In the genomic region with DNA sequence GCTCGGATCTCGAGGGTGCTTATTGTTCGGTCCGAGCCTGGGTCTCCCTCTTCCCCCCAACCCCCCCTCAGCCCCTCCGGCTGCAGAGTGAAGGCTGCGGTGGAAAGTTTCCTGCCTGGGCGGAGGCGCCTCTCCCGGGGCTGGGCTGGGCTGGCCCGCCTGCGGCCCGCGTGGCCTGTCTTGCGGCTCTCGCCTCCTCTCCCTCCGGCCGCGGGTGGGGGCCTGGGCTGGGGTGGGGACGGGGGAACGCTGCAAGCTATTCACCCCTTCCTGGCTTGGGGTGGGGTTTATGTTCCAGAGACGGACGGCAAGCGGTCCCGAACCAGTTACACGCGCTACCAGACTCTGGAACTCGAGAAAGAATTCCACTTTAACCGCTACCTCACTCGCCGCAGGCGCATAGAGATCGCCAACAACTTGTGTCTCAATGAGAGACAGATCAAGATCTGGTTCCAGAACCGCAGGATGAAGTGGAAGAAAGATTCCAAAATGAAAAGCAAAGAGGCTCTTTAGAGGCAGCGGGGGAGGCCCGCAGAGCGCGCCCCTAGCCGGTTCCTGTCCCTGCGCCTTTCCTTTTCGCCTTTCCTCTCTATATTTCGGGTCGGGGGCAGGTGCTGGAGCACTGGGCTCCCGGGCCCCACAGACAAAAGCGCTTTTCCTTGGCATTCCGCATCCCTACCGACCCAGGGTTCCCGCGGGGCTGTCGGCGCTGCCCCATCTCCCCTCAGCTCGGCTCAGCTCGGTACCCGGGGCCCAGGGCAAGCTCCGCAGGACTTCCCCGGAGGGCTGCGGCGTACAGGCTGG, we compare ENCODE assay signal across 8 cellular contexts. TPM values are rescaled to one million over a fixed set of nuclear protein-coding genes. Genes with fewer than 3 reads are reported as not detected.
DNase-seq lines count a peak whose midpoint lies in the region; ATAC-seq and TF ChIP-seq lines count a peak whose summit lies in the region.
"Had no signal": no experiment of that assay in that cellular context is flagged by ENCODE, and none has a peak within 500 bp of the region (broad histone marks: within the 10 kb centered on the region; RNA-seq: fewer than 3 reads in every experiment).

No MANE protein-coding gene starts in this region.

- POLR2A ChIA-PET in WTC11 (lab: Charles Lee) = interaction anchor here (0.6 kb wide), 1 partner anchor 169 kb away, joined by 3 read pairs; no protein-coding TSS in a partner anchor

- no peak overlapping the region for H3K4me3 ChIP-seq in CD4-positive, CD25-positive, alpha-beta regulatory T cell (ENCODE audit: low read depth, low read length)
- no peak overlapping the region for H3K4me3 ChIP-seq in mucosa of stomach (ENCODE audit: low read length)
- H3K4me3 ChIP-seq: lung had no signal

- H3K9ac ChIP-seq in mucosa of stomach (ENCODE audit: low read length) = peak overlapping the region; percentile 42

- CTCF ChIA-PET in WTC11 (lab: Charles Lee) = interaction anchor here (0.6 to 4.8 kb wide), 8 partner anchors 18 to 182 kb away, joined by 3 to 23 read pairs (median 4); partner anchors contain the start of gene HOXC4

- no peak for TF ChIP-seq CTCF in WTC11 (IDR thresholded peaks at IDR 0.05)

- peaks cover 97% of the 10 kb centered on the region for H3K27me3 Mint-ChIP-seq in CD4-positive, CD25-positive, alpha-beta regulatory T cell
- H3K27me3 Mint-ChIP-seq in WTC11 (ENCODE audit: low read depth) = peaks cover 99% of the 10 kb centered on the region

- H3K27ac Mint-ChIP-seq in CD4-positive, CD25-positive, alpha-beta regulatory T cell = peak overlapping the region in 1 of 3 donors; percentile 48
- H3K27ac Mint-ChIP-seq in WTC11 = no peak overlapping the region

- H3K4me1 Mint-ChIP-seq in CD4-positive, CD25-positive, alpha-beta regulatory T cell = peaks cover 0 to 29% (median 13%) of the 10 kb centered on the region in 4 donors
- H3K4me1 Mint-ChIP-seq in WTC11 = peaks cover 31% of the 10 kb centered on the region

- DNase-seq in CD4-positive, CD25-positive, alpha-beta regulatory T cell = no peak
- DNase-seq in WTC11 (ENCODE audit: low spot score) (no peak), NCI-H1436 (lab: John Stamatoyannopoulos, UW) (no peak)

- peaks cover 0 to 10% (median 2%) of the 10 kb centered on the region in 7 donors for H3K9me3 Mint-ChIP-seq in CD4-positive, CD25-positive, alpha-beta regulatory T cell
- no peaks in the 10 kb centered on the region for H3K9me3 Mint-ChIP-seq in WTC11

- H3K27me3 ChIP-seq in CD4-positive, CD25-positive, alpha-beta regulatory T cell (ENCODE audit: control insufficient read depth, insufficient read depth, low read length) = peaks cover 28% of the 10 kb centered on the region
- peaks cover 63% of the 10 kb centered on the region for H3K27me3 ChIP-seq in mucosa of stomach (ENCODE audit: control insufficient read depth, insufficient read depth, low read length)

- peaks cover 8 to 18% of the 10 kb centered on the region in 2 experiments for H3K9me3 ChIP-seq in CD4-positive, CD25-positive, alpha-beta regulatory T cell (ENCODE audit: control insufficient read depth in 2 of 2, low read length in 2 of 2)
- no peaks in the 10 kb centered on the region for H3K9me3 ChIP-seq in mucosa of stomach (ENCODE audit: control insufficient read depth, low read length)

- H3K36me3 ChIP-seq in CD4-positive, CD25-positive, alpha-beta regulatory T cell (ENCODE audit: control insufficient read depth, insufficient read depth, low read length) = no peaks in the 10 kb centered on the region
- H3K36me3 ChIP-seq in mucosa of stomach (ENCODE audit: control insufficient read depth, insufficient read depth, low read length) = no peaks in the 10 kb centered on the region

- H3K36me3 Mint-ChIP-seq in CD4-positive, CD25-positive, alpha-beta regulatory T cell = no peaks in the 10 kb centered on the region
- H3K36me3 Mint-ChIP-seq in WTC11 = no peaks in the 10 kb centered on the region

- peaks cover 22% of the 10 kb centered on the region for H3K4me1 ChIP-seq in CD4-positive, CD25-positive, alpha-beta regulatory T cell (ENCODE audit: control insufficient read depth, insufficient read depth, low read length, poor library complexity, severe bottlenecking)
- peaks cover 23% of the 10 kb centered on the region for H3K4me1 ChIP-seq in mucosa of stomach (ENCODE audit: control insufficient read depth, insufficient read depth, low read length)

- H3K4me3 Mint-ChIP-seq in CD4-positive, CD25-positive, alpha-beta regulatory T cell = peak overlapping the region; percentile 36 to 74 (median 56)
- H3K4me3 Mint-ChIP-seq in WTC11 = peak overlapping the region; percentile 39

- no peak for ATAC-seq in CD4-positive, CD25-positive, alpha-beta regulatory T cell (ENCODE audit: low read depth in 2 of 2)
- ATAC-seq in WTC11 (no peak), GM18511 (IDR thresholded peaks at IDR 0.05; ENCODE audit: unreplicated experiment) (no peak), HG03196 (IDR thresholded peaks at IDR 0.05; ENCODE audit: unreplicated experiment) (no peak)

- H3K27ac ChIP-seq in CD4-positive, CD25-positive, alpha-beta regulatory T cell (ENCODE audit: insufficient read depth, low read length, poor library complexity, severe bottlenecking) = no peak overlapping the region

TF ChIP-seq in WTC11, 78 proteins besides CTCF, POLR2A, EP300 and RAD21:
- TF ChIP-seq FOXP1 (CRISPR knock-in tag; IDR thresholded peaks at IDR 0.05; ENCODE audit: borderline replicate concordance) (0 out of 2 replicates have a peak, but pooled peaks have one; percentile 37), ZNF281 (CRISPR knock-in tag; IDR thresholded peaks at IDR 0.05) (no peak)

RNA-seq across cellular contexts. Expression of gene HOXC5, which starts 1.3 kb away (rescaled TPM):
- total RNA-seq in CD4-positive, CD25-positive, alpha-beta regulatory T cell = not detected
- polyA plus RNA-seq in CD4-positive, CD25-positive, alpha-beta regulatory T cell = not detected
- not detected in 3 replicates for total RNA-seq in WTC11 (2021)
- total RNA-seq: temporal lobe had no signal

RNA-seq across cellular contexts. Expression of gene HOXC6, which starts 5.9 kb away (rescaled TPM):
- not detected for total RNA-seq in CD4-positive, CD25-positive, alpha-beta regulatory T cell
- not detected for polyA plus RNA-seq in CD4-positive, CD25-positive, alpha-beta regulatory T cell
- total RNA-seq in WTC11 (2021) = not detected in 3 replicates
- total RNA-seq: temporal lobe had no signal

RNA-seq across cellular contexts. Expression of gene HOXC4, which starts 19.5 kb away (rescaled TPM):
- 0.32 TPM for total RNA-seq in CD4-positive, CD25-positive, alpha-beta regulatory T cell
- polyA plus RNA-seq in CD4-positive, CD25-positive, alpha-beta regulatory T cell = under 1 TPM in 1 of 4 donors, not detected in 3; 0.09 TPM
- total RNA-seq in WTC11 (2021) = 0.14 to 0.46 TPM (median 0.30 TPM) in 3 replicates
- total RNA-seq: temporal lobe had no signal

RNA-seq across cellular contexts. Expression of gene HOXC8, which starts 25.4 kb away (rescaled TPM):
- total RNA-seq in CD4-positive, CD25-positive, alpha-beta regulatory T cell = not detected
- polyA plus RNA-seq in CD4-positive, CD25-positive, alpha-beta regulatory T cell = not detected
- not detected in 3 replicates for total RNA-seq in WTC11 (2021)
- total RNA-seq: lung, temporal lobe had no signal

RNA-seq across cellular contexts. Expression of gene HOXC9, which starts 34.2 kb away (rescaled TPM):
- total RNA-seq in CD4-positive, CD25-positive, alpha-beta regulatory T cell = not detected
- polyA plus RNA-seq in CD4-positive, CD25-positive, alpha-beta regulatory T cell = not detected
- not detected in 3 replicates for total RNA-seq in WTC11 (2021)
- total RNA-seq: lung, temporal lobe had no signal
